1 cellular context compared by ENCODE assay signal in genomic region chr17:60525624-60526514, GRCh38.
TF ChIP-seq lines count a peak whose summit lies in the region.

A gene with protein sequence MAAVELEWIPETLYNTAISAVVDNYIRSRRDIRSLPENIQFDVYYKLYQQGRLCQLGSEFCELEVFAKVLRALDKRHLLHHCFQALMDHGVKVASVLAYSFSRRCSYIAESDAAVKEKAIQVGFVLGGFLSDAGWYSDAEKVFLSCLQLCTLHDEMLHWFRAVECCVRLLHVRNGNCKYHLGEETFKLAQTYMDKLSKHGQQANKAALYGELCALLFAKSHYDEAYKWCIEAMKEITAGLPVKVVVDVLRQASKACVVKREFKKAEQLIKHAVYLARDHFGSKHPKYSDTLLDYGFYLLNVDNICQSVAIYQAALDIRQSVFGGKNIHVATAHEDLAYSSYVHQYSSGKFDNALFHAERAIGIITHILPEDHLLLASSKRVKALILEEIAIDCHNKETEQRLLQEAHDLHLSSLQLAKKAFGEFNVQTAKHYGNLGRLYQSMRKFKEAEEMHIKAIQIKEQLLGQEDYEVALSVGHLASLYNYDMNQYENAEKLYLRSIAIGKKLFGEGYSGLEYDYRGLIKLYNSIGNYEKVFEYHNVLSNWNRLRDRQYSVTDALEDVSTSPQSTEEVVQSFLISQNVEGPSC (minus strand): TSS chr17:60526242. CDS start chr17:60525931, 311 bp downstream.

TF ChIP-seq in HepG2, 621 proteins besides CTCF, POLR2A, EP300 and RAD21 (continued from another document and continues in another):
- TF ChIP-seq SETDB1 (CRISPR knock-in tag; IDR thresholded peaks at IDR 0.05; ENCODE audit: borderline replicate concordance) (0 out of 2 replicates have a peak, but pooled peaks have one; percentile 75), ZFP37 (CRISPR knock-in tag; IDR thresholded peaks at IDR 0.05; ENCODE audit: borderline replicate concordance) (no peak), MYNN (CRISPR knock-in tag; IDR thresholded peaks at IDR 0.05; ENCODE audit: low read depth) (no peak), ETV6 (CRISPR knock-in tag; conservative IDR thresholded peaks at IDR 0.05) (peak; percentile 92), TEAD3 (CRISPR knock-in tag; optimal IDR thresholded peaks at IDR 0.05; ENCODE audit: borderline replicate concordance) (peak; percentile 96), ZSCAN20 (CRISPR knock-in tag; IDR thresholded peaks at IDR 0.05; ENCODE audit: borderline replicate concordance) (peak; percentile 62), KAT2B (IDR thresholded peaks at IDR 0.05; ENCODE audit: borderline replicate concordance, low read depth, low read length) (no peak), MZF1 (CRISPR knock-in tag; IDR thresholded peaks at IDR 0.05; ENCODE audit: borderline replicate concordance) (no peak), CBFB (CRISPR knock-in tag; IDR thresholded peaks at IDR 0.05) (peak; percentile 76), ZSCAN30 (CRISPR knock-in tag; IDR thresholded peaks at IDR 0.05) (0 out of 2 replicates have a peak, but pooled peaks have one; percentile 44), HOXA7 (CRISPR knock-in tag; IDR thresholded peaks at IDR 0.05) (no peak), ASH2L (IDR thresholded peaks at IDR 0.05; ENCODE audit: insufficient read length, low read depth, low read length) (peak; percentile 98), SUZ12 (IDR thresholded peaks at IDR 0.05; ENCODE audit: low read depth, low read length) (no peak), JUNB (CRISPR knock-in tag; IDR thresholded peaks at IDR 0.05; ENCODE audit: borderline replicate concordance) (peak; percentile 66; the same call in 1 of the 2 replicates), ZNF44 (CRISPR knock-in tag; IDR thresholded peaks at IDR 0.05) (peak; percentile 83; the same call in 1 of the 2 replicates), MTA1 (CRISPR knock-in tag; IDR thresholded peaks at IDR 0.05; ENCODE audit: borderline replicate concordance) (peak; percentile 94; the same call in 1 of the 2 replicates), TBP (CRISPR knock-in tag; IDR thresholded peaks at IDR 0.05) (no peak), ZNF816 (CRISPR knock-in tag; IDR thresholded peaks at IDR 0.05; ENCODE audit: borderline replicate concordance) (0 out of 2 replicates have a peak, but pooled peaks have one; percentile 28), ZNF292 (CRISPR knock-in tag; IDR thresholded peaks at IDR 0.05; ENCODE audit: borderline replicate concordance, low read depth) (peak; percentile 56), KAT7 (CRISPR knock-in tag; IDR thresholded peaks at IDR 0.05; ENCODE audit: borderline replicate concordance) (peak; percentile 99; the same call in 1 of the 2 replicates), CERS6 (CRISPR knock-in tag; IDR thresholded peaks at IDR 0.05) (0 out of 2 replicates have a peak, but pooled peaks have one; percentile 3), HBP1 (CRISPR knock-in tag; IDR thresholded peaks at IDR 0.05; ENCODE audit: low read depth) (0 out of 2 replicates have a peak, but pooled peaks have one; percentile 16), BRD4 (CRISPR knock-in tag; IDR thresholded peaks at IDR 0.05) (peak; percentile 60; the same call in 1 of the 2 replicates), NFRKB (IDR thresholded peaks at IDR 0.05) (peak; percentile 8; the same call in 1 of the 2 replicates), ZNF782 (CRISPR knock-in tag; IDR thresholded peaks at IDR 0.05; ENCODE audit: borderline replicate concordance) (peak; percentile 76; the same call in 1 of the 2 replicates), ARID4A (CRISPR knock-in tag; IDR thresholded peaks at IDR 0.05; ENCODE audit: borderline replicate concordance) (peak; percentile 98), CHD2 (IDR thresholded peaks at IDR 0.05; ENCODE audit: low read depth, low read length) (0 out of 2 replicates have a peak, but pooled peaks have one; percentile 36), MTA3 (CRISPR knock-in tag; IDR thresholded peaks at IDR 0.05) (peak; percentile 72; the same call in 1 of the 2 replicates), PCBP2 (optimal IDR thresholded peaks at IDR 0.05; ENCODE audit: low read depth, low read length, poor library complexity, severe bottlenecking) (no peak), ZZZ3 (CRISPR knock-in tag; IDR thresholded peaks at IDR 0.05; ENCODE audit: borderline replicate concordance) (peak; percentile 77; the same call in 1 of the 2 replicates)
- TF ChIP-seq, protein P1, sequence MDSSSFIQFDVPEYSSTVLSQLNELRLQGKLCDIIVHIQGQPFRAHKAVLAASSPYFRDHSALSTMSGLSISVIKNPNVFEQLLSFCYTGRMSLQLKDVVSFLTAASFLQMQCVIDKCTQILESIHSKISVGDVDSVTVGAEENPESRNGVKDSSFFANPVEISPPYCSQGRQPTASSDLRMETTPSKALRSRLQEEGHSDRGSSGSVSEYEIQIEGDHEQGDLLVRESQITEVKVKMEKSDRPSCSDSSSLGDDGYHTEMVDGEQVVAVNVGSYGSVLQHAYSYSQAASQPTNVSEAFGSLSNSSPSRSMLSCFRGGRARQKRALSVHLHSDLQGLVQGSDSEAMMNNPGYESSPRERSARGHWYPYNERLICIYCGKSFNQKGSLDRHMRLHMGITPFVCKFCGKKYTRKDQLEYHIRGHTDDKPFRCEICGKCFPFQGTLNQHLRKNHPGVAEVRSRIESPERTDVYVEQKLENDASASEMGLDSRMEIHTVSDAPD (CRISPR knock-in tag; IDR thresholded peaks at IDR 0.05), result peak; percentile 66; the same call in 1 of the 2 replicates
- TF ChIP-seq, protein P2, sequence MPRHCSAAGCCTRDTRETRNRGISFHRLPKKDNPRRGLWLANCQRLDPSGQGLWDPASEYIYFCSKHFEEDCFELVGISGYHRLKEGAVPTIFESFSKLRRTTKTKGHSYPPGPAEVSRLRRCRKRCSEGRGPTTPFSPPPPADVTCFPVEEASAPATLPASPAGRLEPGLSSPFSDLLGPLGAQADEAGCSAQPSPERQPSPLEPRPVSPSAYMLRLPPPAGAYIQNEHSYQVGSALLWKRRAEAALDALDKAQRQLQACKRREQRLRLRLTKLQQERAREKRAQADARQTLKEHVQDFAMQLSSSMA (CRISPR knock-in tag; IDR thresholded peaks at IDR 0.05), result 0 out of 2 replicates have a peak, but pooled peaks have one; percentile 26
- TF ChIP-seq, protein P3, sequence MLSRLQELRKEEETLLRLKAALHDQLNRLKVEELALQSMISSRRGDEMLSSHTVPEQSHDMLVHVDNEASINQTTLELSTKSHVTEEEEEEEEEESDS (CRISPR knock-in tag; IDR thresholded peaks at IDR 0.05; ENCODE audit: borderline replicate concordance), result peak; percentile 39; the same call in 1 of the 2 replicates
- TF ChIP-seq, protein P4, sequence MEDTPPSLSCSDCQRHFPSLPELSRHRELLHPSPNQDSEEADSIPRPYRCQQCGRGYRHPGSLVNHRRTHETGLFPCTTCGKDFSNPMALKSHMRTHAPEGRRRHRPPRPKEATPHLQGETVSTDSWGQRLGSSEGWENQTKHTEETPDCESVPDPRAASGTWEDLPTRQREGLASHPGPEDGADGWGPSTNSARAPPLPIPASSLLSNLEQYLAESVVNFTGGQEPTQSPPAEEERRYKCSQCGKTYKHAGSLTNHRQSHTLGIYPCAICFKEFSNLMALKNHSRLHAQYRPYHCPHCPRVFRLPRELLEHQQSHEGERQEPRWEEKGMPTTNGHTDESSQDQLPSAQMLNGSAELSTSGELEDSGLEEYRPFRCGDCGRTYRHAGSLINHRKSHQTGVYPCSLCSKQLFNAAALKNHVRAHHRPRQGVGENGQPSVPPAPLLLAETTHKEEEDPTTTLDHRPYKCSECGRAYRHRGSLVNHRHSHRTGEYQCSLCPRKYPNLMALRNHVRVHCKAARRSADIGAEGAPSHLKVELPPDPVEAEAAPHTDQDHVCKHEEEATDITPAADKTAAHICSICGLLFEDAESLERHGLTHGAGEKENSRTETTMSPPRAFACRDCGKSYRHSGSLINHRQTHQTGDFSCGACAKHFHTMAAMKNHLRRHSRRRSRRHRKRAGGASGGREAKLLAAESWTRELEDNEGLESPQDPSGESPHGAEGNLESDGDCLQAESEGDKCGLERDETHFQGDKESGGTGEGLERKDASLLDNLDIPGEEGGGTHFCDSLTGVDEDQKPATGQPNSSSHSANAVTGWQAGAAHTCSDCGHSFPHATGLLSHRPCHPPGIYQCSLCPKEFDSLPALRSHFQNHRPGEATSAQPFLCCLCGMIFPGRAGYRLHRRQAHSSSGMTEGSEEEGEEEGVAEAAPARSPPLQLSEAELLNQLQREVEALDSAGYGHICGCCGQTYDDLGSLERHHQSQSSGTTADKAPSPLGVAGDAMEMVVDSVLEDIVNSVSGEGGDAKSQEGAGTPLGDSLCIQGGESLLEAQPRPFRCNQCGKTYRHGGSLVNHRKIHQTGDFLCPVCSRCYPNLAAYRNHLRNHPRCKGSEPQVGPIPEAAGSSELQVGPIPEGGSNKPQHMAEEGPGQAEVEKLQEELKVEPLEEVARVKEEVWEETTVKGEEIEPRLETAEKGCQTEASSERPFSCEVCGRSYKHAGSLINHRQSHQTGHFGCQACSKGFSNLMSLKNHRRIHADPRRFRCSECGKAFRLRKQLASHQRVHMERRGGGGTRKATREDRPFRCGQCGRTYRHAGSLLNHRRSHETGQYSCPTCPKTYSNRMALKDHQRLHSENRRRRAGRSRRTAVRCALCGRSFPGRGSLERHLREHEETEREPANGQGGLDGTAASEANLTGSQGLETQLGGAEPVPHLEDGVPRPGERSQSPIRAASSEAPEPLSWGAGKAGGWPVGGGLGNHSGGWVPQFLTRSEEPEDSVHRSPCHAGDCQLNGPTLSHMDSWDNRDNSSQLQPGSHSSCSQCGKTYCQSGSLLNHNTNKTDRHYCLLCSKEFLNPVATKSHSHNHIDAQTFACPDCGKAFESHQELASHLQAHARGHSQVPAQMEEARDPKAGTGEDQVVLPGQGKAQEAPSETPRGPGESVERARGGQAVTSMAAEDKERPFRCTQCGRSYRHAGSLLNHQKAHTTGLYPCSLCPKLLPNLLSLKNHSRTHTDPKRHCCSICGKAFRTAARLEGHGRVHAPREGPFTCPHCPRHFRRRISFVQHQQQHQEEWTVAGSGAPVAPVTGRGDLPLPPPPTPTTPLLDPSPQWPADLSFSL (CRISPR knock-in tag; IDR thresholded peaks at IDR 0.05), result peak; percentile 48; the same call in 1 of the 2 replicates
- TF ChIP-seq, protein P5, sequence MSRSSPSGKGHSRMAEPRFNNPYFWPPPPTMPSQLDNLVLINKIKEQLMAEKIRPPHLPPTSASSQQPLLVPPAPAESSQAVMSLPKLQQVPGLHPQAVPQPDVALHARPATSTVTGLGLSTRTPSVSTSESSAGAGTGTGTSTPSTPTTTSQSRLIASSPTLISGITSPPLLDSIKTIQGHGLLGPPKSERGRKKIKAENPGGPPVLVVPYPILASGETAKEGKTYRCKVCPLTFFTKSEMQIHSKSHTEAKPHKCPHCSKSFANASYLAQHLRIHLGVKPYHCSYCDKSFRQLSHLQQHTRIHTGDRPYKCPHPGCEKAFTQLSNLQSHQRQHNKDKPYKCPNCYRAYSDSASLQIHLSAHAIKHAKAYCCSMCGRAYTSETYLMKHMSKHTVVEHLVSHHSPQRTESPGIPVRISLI (CRISPR knock-in tag; IDR thresholded peaks at IDR 0.05; ENCODE audit: borderline replicate concordance), result peak; percentile 6; the same call in 1 of the 2 replicates
